In the genomic region with DNA sequence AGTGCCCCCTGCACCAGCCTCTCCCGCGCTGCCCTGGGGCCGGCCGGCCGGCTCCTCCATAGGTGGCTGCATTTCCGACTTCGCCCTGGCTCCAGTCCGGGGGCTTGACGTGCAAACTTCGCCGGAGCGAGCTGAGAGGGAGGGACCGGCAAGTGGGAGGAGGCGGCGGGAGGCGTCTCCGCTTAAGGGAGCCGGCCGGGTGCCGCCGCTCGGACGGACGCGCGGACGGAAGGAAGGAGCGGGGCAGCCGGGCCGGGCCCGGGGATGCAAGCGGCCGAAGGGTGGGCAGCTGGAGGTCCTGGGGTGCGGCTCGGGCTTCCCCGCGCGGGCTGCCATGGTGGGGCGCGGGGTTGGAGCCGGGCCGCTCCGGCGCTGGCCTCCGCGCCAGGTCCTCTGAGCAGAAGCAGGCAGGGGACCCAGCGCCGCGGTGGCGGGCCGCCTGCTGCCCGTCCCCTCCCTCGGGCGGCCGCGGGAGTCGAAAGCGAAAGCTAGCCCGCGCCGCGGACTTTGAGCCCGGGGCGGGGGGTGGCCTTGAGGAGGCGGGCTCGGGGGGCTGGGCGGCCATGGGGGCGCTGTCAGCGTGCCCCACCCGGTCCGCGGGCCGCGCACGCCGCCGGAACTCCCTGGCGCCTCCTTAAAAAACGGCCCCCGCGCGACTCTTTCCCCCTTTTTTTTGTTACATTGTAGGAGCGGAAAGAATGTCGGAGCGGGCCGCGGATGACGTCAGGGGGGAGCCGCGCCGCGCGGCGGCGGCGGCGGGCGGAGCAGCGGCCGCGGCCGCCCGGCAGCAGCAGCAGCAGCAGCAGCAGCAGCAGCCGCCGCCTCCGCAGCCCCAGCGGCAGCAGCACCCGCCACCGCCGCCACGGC, we compare ENCODE assay signal across 8 cellular contexts. TPM values are rescaled to one million over a fixed set of nuclear protein-coding genes. Genes with fewer than 3 reads are reported as not detected.
DNase-seq lines count a peak whose midpoint lies in the region; ATAC-seq and TF ChIP-seq lines count a peak whose summit lies in the region.

A gene (minus strand): TSS at position 483 of the 867 bp plus-strand sequence.

- H3K9me2 ChIP-seq in OCI-LY7 (ENCODE audit: insufficient read depth, low read length) = no peaks in the 10 kb centered on the region

- intact Hi-C loops in OCI-LY7 (cut with micrococcal nuclease; ENCODE audit: unreplicated experiment) = loop anchor here (2.0 to 5.0 kb wide), 3 partner anchors 41 to 80 kb away; a partner anchor contains a TSS

- H2AFZ ChIP-seq in OCI-LY7 (ENCODE audit: low read length) = peak within 1 kb of the TSS; percentile 84

- peak within 1 kb of the TSS; percentile 87 for H3K4me2 ChIP-seq in OCI-LY7 (ENCODE audit: low read length)

- POLR2A ChIA-PET in OCI-LY7 (lab: Charles Lee) = interaction anchor here (0.7 to 0.9 kb wide), 2 partner anchors 16 to 36 kb away, joined by 3 read pairs; no protein-coding TSS in a partner anchor

- H3K27ac ChIP-seq in OCI-LY7 (ENCODE audit: low read depth, low read length, poor library complexity, severe bottlenecking) (peak within 1 kb of the TSS; percentile 75), epithelial cell of prostate (peak within 1 kb of the TSS; percentile 94), mucosa of rectum (ENCODE audit: low read depth in 2 of 2, low read length in 2 of 2) (peak within 1 kb of the TSS; percentile 93 to 95)

- H3K9ac ChIP-seq in mucosa of rectum (ENCODE audit: low read depth in 1 of 2, low read length in 2 of 2) = peak within 1 kb of the TSS; percentile 84 to 86

- 0 out of 2 replicates have a peak, but pooled peaks have one; percentile 6 for TF ChIP-seq CTCF in OCI-LY7 (conservative IDR thresholded peaks at IDR 0.05; ENCODE audit: low read length)

- H3K4me3 ChIP-seq in OCI-LY7 (ENCODE audit: low read depth, low read length, poor library complexity, severe bottlenecking) = peak within 1 kb of the TSS; percentile 82
- peak within 1 kb of the TSS; percentile 73 to 83 for H3K4me3 ChIP-seq in mucosa of rectum (ENCODE audit: low read length in 2 of 2)

- peaks cover 9% of the 10 kb centered on the region for H4K20me1 ChIP-seq in OCI-LY7 (ENCODE audit: insufficient read depth, low read length)

- DNase-seq in COLO829 (ENCODE audit: low spot score) (peak; percentile 92), OCI-LY7 (ENCODE audit: low spot score) (peak; percentile 82), activated T-cell treated with anti-CD3 and anti-CD28 coated beads for 48 hours (ENCODE audit: low read depth) (peak; percentile 74), epithelial cell of prostate (ENCODE audit: low read depth, low spot score) (no peak)
- peak; percentile 74 for DNase-seq in stimulated activated CD8-positive, alpha-beta memory T cell treated with anti-CD3 and anti-CD28 coated beads, Interleukin-4, amount 100 ng/mL, for 24 hours (ENCODE audit: low read depth)

- peaks cover 18% of the 10 kb centered on the region; the same call in 1 of the 2 replicates for H3K79me2 ChIP-seq in OCI-LY7 (ENCODE audit: insufficient read depth, low read depth, low read length)

- ATAC-seq in GM19452 (IDR thresholded peaks at IDR 0.05; ENCODE audit: unreplicated experiment) = peak; percentile 76
- ATAC-seq in HG03571 (IDR thresholded peaks at IDR 0.05; ENCODE audit: unreplicated experiment) = peak; percentile 78

- no peaks in the 10 kb centered on the region for H3K27me3 ChIP-seq in mucosa of rectum (ENCODE audit: control insufficient read depth in 2 of 2, insufficient read depth in 2 of 2, low read length in 2 of 2)

- H3K9me3 ChIP-seq in OCI-LY7 (ENCODE audit: low read length) (0 out of 2 replicates have a peak, but pooled peaks cover 2% of the 10 kb centered on the region), mucosa of rectum (ENCODE audit: control insufficient read depth in 2 of 2, low read length in 2 of 2) (no peaks in the 10 kb centered on the region)

- CTCF ChIA-PET in OCI-LY7 (lab: Charles Lee; ENCODE audit: unreplicated experiment) = no interaction called here

- no TSS peak for BruUV-seq in OCI-LY7 (replicated peaks; lab: Mats Ljungman, UMichigan)

- H3K4me1 ChIP-seq in OCI-LY7 (ENCODE audit: insufficient read depth, low read length, poor library complexity, severe bottlenecking) (peaks cover 25% of the 10 kb centered on the region), mucosa of rectum (ENCODE audit: control insufficient read depth in 2 of 2, insufficient read depth in 2 of 2, low read length in 2 of 2) (peaks cover 22 to 26% of the 10 kb centered on the region in 2 donors)

- H3K36me3 ChIP-seq in OCI-LY7 (ENCODE audit: insufficient read depth, low read length) = peaks cover 39% of the 10 kb centered on the region
- H3K36me3 ChIP-seq in mucosa of rectum (ENCODE audit: control insufficient read depth in 2 of 2, insufficient read depth in 2 of 2, low read length in 2 of 2) = peaks cover 3 to 6% of the 10 kb centered on the region in 2 donors

RNA-seq across cellular contexts. Expression of the gene that starts here (rescaled TPM):
- total RNA-seq in OCI-LY7 (2014; rRNA removed; shearing (Covaris generic)) = not detected in 2 replicates
- not detected in 2 replicates for total RNA-seq in OCI-LY7 (2022)

Comparison
In these comparisons a context has a peak if more than half of its experiments do, and no peak if none do; other contexts are left out.
1. Peak in DNase-seq, H3K4me3 ChIP-seq, H3K27ac ChIP-seq and H3K4me2 ChIP-seq in OCI-LY7; RNA of the gene not detected or under 1 TPM.